In the genomic region with DNA sequence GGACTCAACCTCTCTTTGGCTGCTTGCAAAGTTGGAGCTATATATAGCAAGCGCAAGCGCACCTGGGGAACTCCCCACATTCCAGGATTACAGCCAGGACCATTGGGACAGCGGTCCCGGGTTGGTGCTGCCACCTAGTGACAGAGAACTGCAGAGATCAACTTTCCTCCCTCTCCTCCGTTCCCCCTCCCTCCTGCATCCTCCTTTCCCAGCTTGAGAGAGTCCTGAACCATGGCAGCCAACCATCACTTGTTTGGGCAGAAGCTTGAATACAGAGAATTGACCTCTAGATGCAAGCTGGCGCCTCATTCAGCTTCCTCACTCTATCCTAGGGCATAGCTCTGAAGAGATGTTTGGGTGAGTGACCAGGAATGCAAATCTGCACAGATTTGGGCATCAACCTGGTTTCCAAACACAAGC, we compare ENCODE assay signal across 8 cellular contexts. TPM values are rescaled to one million over a fixed set of nuclear protein-coding genes. Genes with fewer than 3 reads are reported as not detected.
DNase-seq lines count a peak whose midpoint lies in the region; ATAC-seq and TF ChIP-seq lines count a peak whose summit lies in the region.

No MANE protein-coding gene starts in this region.

- RAD21 ChIA-PET in HCT116 (lab: Charles Lee; ENCODE audit: low non-redundant PET in 1 of 2, low total read pairs in 2 of 2, uncharacterized antibody in 2 of 2, unreplicated experiment in 2 of 2), result interaction anchor here (0.6 to 1.7 kb wide), 5 partner anchors 17 to 407 kb away, joined by 3 to 6 read pairs (median 3); no protein-coding TSS in a partner anchor

- peak; percentile 70 for TF ChIP-seq CTCF in Calu3 (IDR thresholded peaks at IDR 0.05; ENCODE audit: unreplicated experiment)
- TF ChIP-seq CTCF in HCT116 (IDR thresholded peaks at IDR 0.05 in 2 of 3, conservative IDR thresholded peaks at IDR 0.05 in 1 of 3; ENCODE audit: borderline replicate concordance in 1 of 3, insufficient read depth in 1 of 3, low read depth in 2 of 3, low read length in 2 of 3), result peak; percentile 78 to 89 (median 89)
- TF ChIP-seq CTCF in endothelial cell (IDR thresholded peaks at IDR 0.05; ENCODE audit: unreplicated experiment), result peak; percentile 67
- peak; percentile 60 to 89 for TF ChIP-seq CTCF in suprapubic skin (IDR thresholded peaks at IDR 0.05)

- TF ChIP-seq EP300 in suprapubic skin (IDR thresholded peaks at IDR 0.05), result no peak

- peak overlapping the region; percentile 37 for H3K4me2 ChIP-seq in HCT116 (ENCODE audit: low read length)

- no peaks in the 10 kb centered on the region for H3K36me3 Mint-ChIP-seq in Calu3 (ENCODE audit: insufficient read depth, unreplicated experiment)
- peaks cover 9% of the 10 kb centered on the region for H3K36me3 Mint-ChIP-seq in activated CD4-positive, alpha-beta T cell treated with anti-CD3 and anti-CD28 coated beads, Interleukin-2, amount 10 ng/mL, durations not matched to agents 7 days and 5 days (ENCODE audit: low read depth)
- peaks cover 9% of the 10 kb centered on the region for H3K36me3 Mint-ChIP-seq in endothelial cell (ENCODE audit: low read depth, unreplicated experiment)

- H3K36me3 ChIP-seq in HCT116 (ENCODE audit: control insufficient read depth in 1 of 2, insufficient read depth in 2 of 2, low read length in 2 of 2) (no peaks in the 10 kb centered on the region), suprapubic skin (no peaks in the 10 kb centered on the region)

- TF ChIP-seq POLR2A in HCT116 (IDR thresholded peaks at IDR 0.05; ENCODE audit: borderline replicate concordance, extremely low read depth, insufficient read depth, insufficient read length) (no peak), suprapubic skin (IDR thresholded peaks at IDR 0.05) (no peak)

- TF ChIP-seq RAD21 in HCT116 (IDR thresholded peaks at IDR 0.05; ENCODE audit: low read depth), result peak; percentile 87

- H3K4me3 ChIP-seq in HCT116 (replicated peaks in 1 of 2; ENCODE audit: low read depth in 1 of 2, low read length in 2 of 2), result no peak overlapping the region
- no peak overlapping the region for H3K4me3 ChIP-seq in suprapubic skin

- no peak overlapping the region for H2AFZ ChIP-seq in HCT116 (ENCODE audit: low read depth, low read length, poor library complexity, severe bottlenecking)

- WGBS in suprapubic skin, result 0% methylated on average over 6 of the region's 6 CpGs

- peaks cover 8 to 14% of the 10 kb centered on the region in 2 experiments; a peak in 3 of 4 replicates for H3K4me1 ChIP-seq in HCT116 (ENCODE audit: control insufficient read depth in 1 of 2, insufficient read depth in 2 of 2, low read length in 2 of 2)
- H3K4me1 ChIP-seq in suprapubic skin, result peaks cover 17% of the 10 kb centered on the region

- DNase-seq in Calu3 (peak; percentile 89), HCT116 (ENCODE audit: low read depth, low spot score) (peak; percentile 63), NCI-H2227 (lab: John Stamatoyannopoulos, UW; ENCODE audit: unreplicated experiment) (peak; percentile 79), endothelial cell (ENCODE audit: low spot score) (peak; percentile 82), medulla oblongata (ENCODE audit: extremely low spot score) (peak; percentile 51), suprapubic skin (ENCODE audit: low spot score in 2 of 2) (peak in 1 of 2 donors; percentile 82)
- DNase-seq in activated CD4-positive, alpha-beta T cell treated with anti-CD3 and anti-CD28 coated beads, Interleukin-2, amount 10 ng/mL, durations not matched to agents 7 days and 5 days, result peak; percentile 45

- POLR2A ChIA-PET in HCT116 (lab: Charles Lee), result interaction anchor here (0.5 to 1.2 kb wide), 3 partner anchors 12 to 267 kb away, joined by 3 to 4 read pairs (median 4); no protein-coding TSS in a partner anchor
- POLR2A ChIA-PET in activated CD4-positive, alpha-beta T cell treated with anti-CD3 and anti-CD28 coated beads, Interleukin-2, amount 10 ng/mL, durations not matched to agents 7 days and 5 days (lab: Charles Lee), result interaction anchor here (0.9 to 1.2 kb wide), 3 partner anchors 9 to 39 kb away, joined by 3 to 4 read pairs (median 3); no protein-coding TSS in a partner anchor

- H3K4me3 Mint-ChIP-seq in Calu3 (ENCODE audit: low read depth, unreplicated experiment), result no peak overlapping the region
- H3K4me3 Mint-ChIP-seq in activated CD4-positive, alpha-beta T cell treated with anti-CD3 and anti-CD28 coated beads, Interleukin-2, amount 10 ng/mL, durations not matched to agents 7 days and 5 days, result peak overlapping the region; percentile 2
- no peak overlapping the region for H3K4me3 Mint-ChIP-seq in endothelial cell (ENCODE audit: unreplicated experiment)

- peaks cover 28% of the 10 kb centered on the region for H3K4me1 Mint-ChIP-seq in Calu3 (ENCODE audit: low read depth, unreplicated experiment)
- H3K4me1 Mint-ChIP-seq in activated CD4-positive, alpha-beta T cell treated with anti-CD3 and anti-CD28 coated beads, Interleukin-2, amount 10 ng/mL, durations not matched to agents 7 days and 5 days, result peaks cover 62% of the 10 kb centered on the region
- H3K4me1 Mint-ChIP-seq in endothelial cell (ENCODE audit: unreplicated experiment), result peaks cover 2% of the 10 kb centered on the region

- H4K20me1 ChIP-seq in HCT116 (ENCODE audit: insufficient read depth), result no peaks in the 10 kb centered on the region

- peaks cover 13% of the 10 kb centered on the region for H3K27me3 Mint-ChIP-seq in Calu3 (ENCODE audit: unreplicated experiment)
- H3K27me3 Mint-ChIP-seq in activated CD4-positive, alpha-beta T cell treated with anti-CD3 and anti-CD28 coated beads, Interleukin-2, amount 10 ng/mL, durations not matched to agents 7 days and 5 days, result no peaks in the 10 kb centered on the region
- peaks cover 6% of the 10 kb centered on the region for H3K27me3 Mint-ChIP-seq in endothelial cell (ENCODE audit: unreplicated experiment)

- no peaks in the 10 kb centered on the region; a peak in 1 of 4 replicates for H3K9me3 ChIP-seq in HCT116 (ENCODE audit: control insufficient read depth in 1 of 2, insufficient read depth in 1 of 2, low read depth in 1 of 2, low read length in 2 of 2)
- H3K9me3 ChIP-seq in suprapubic skin, result no peaks in the 10 kb centered on the region

- CTCF ChIA-PET in Calu3 (lab: Charles Lee), result interaction anchor here (0.5 to 1.9 kb wide), 22 partner anchors 13 to 1006 kb away, joined by 3 to 15 read pairs (median 4); no protein-coding TSS in a partner anchor
- CTCF ChIA-PET in HCT116 (lab: Charles Lee), result interaction anchor here (0.6 to 2.4 kb wide), 29 partner anchors 8 to 683 kb away, joined by 3 to 25 read pairs (median 5); a partner anchor contains a TSS
- CTCF ChIA-PET in activated CD4-positive, alpha-beta T cell treated with anti-CD3 and anti-CD28 coated beads, Interleukin-2, amount 10 ng/mL, durations not matched to agents 7 days and 5 days (lab: Charles Lee), result interaction anchor here (0.7 to 2.9 kb wide), 20 partner anchors 11 to 252 kb away, joined by 3 to 13 read pairs (median 4); a partner anchor contains a TSS

- intact Hi-C loops in Calu3 (cut with micrococcal nuclease; ENCODE audit: unreplicated experiment), result loop anchor here (1.0 to 10.0 kb wide), 4 partner anchors 43 to 426 kb away; no protein-coding TSS in a partner anchor
- intact Hi-C loops in HCT116 (cut with micrococcal nuclease), result loop anchor here (1.0 to 5.0 kb wide), 2 partner anchors 254 to 434 kb away; a partner anchor contains a TSS

- BruUV-seq in Calu3 (replicated peaks; lab: Mats Ljungman, UMichigan), result no TSS peak
- no TSS peak for BruUV-seq in HCT116 (replicated peaks; lab: Mats Ljungman, UMichigan)

- H3K9me2 ChIP-seq in HCT116 (ENCODE audit: insufficient read depth), result no peaks in the 10 kb centered on the region

- no peak overlapping the region for H3K9ac ChIP-seq in HCT116 (ENCODE audit: low read length)

- no peaks in the 10 kb centered on the region for H3K27me3 ChIP-seq in HCT116 (ENCODE audit: insufficient read depth, low read length)
- peaks cover 3% of the 10 kb centered on the region for H3K27me3 ChIP-seq in suprapubic skin

- ATAC-seq in HCT116 (peak; percentile 99), HG03139 (IDR thresholded peaks at IDR 0.05; ENCODE audit: unreplicated experiment) (no peak)

- H3K27ac ChIP-seq in HCT116 (ENCODE audit: low read depth, low read length) (no peak overlapping the region), suprapubic skin (no peak overlapping the region)

- no peaks in the 10 kb centered on the region for H3K9me3 Mint-ChIP-seq in Calu3 (ENCODE audit: low read depth, unreplicated experiment)
- peaks cover 7% of the 10 kb centered on the region for H3K9me3 Mint-ChIP-seq in activated CD4-positive, alpha-beta T cell treated with anti-CD3 and anti-CD28 coated beads, Interleukin-2, amount 10 ng/mL, durations not matched to agents 7 days and 5 days
- no peaks in the 10 kb centered on the region for H3K9me3 Mint-ChIP-seq in endothelial cell (ENCODE audit: unreplicated experiment)

- H3K79me2 ChIP-seq in HCT116 (ENCODE audit: insufficient read depth, low read length), result no peaks in the 10 kb centered on the region

- H3K27ac Mint-ChIP-seq in Calu3 (ENCODE audit: unreplicated experiment) (no peak overlapping the region), endothelial cell (ENCODE audit: unreplicated experiment) (peak overlapping the region; percentile 2)
- no peak overlapping the region for H3K27ac Mint-ChIP-seq in activated CD4-positive, alpha-beta T cell treated with anti-CD3 and anti-CD28 coated beads, Interleukin-2, amount 10 ng/mL, durations not matched to agents 7 days and 5 days

TF ChIP-seq in HCT116, 20 proteins besides CTCF, POLR2A, EP300 and RAD21:
- no peak for TF ChIP-seq EGR1 (IDR thresholded peaks at IDR 0.05; ENCODE audit: low read depth)
- TF ChIP-seq YY1 (IDR thresholded peaks at IDR 0.05; ENCODE audit: extremely low read depth, insufficient replicate concordance, low read depth, low read length), result peak; percentile 29
TF ChIP-seq in HCT116: peak in this region for 1.

RNA-seq across cellular contexts. Expression of a gene that starts 17.4 kb away (rescaled TPM):
- total RNA-seq in Calu3 (2022) (0.61 and 1.4 TPM in 2 replicates), HCT116 (2021; ENCODE audit: unreplicated experiment) (0.84 TPM), endothelial cell (ENCODE audit: unreplicated experiment) (50.6 TPM), suprapubic skin (10 to 100 TPM in 3 of 4 donors, 1 to 10 TPM in 1; 9.0 to 23.4 (median 17.4) TPM)
- 0.40 and 0.61 TPM in 2 replicates for polyA plus RNA-seq in HCT116 (2012)
- total RNA-seq in activated CD4-positive, alpha-beta T cell treated with anti-CD3 and anti-CD28 coated beads, Interleukin-2, amount 10 ng/mL, durations not matched to agents 7 days and 5 days, result 1 to 10 TPM; 1.1 to 6.2 TPM

RNA-seq across cellular contexts. Expression of a gene that starts 38.8 kb away (rescaled TPM):
- total RNA-seq in Calu3 (2022) (1.4 and 2.2 TPM in 2 replicates), HCT116 (2021; ENCODE audit: unreplicated experiment) (0.69 TPM), endothelial cell (ENCODE audit: unreplicated experiment) (not detected), suprapubic skin (1 to 10 TPM in 3 of 4 donors, not detected in 1; 1.1 to 4.2 (median 1.1) TPM)
- polyA plus RNA-seq in HCT116 (2012), result not detected in 2 replicates
- 10 to 100 TPM; 39.4 to 41.0 TPM for total RNA-seq in activated CD4-positive, alpha-beta T cell treated with anti-CD3 and anti-CD28 coated beads, Interleukin-2, amount 10 ng/mL, durations not matched to agents 7 days and 5 days

Comparison
In these comparisons a context has a peak if more than half of its experiments do, and no peak if none do; other contexts are left out.
1. RNA of a gene that starts 38.8 kb away (total RNA-seq): 39.4 to 41.0 TPM in activated CD4-positive, alpha-beta T cell treated with anti-CD3 and anti-CD28 coated beads, Interleukin-2, amount 10 ng/mL, durations not matched to agents 7 days and 5 days; 1.4 to 2.2 TPM in Calu3, 1.1 to 4.2 TPM in suprapubic skin, 0.69 TPM in HCT116 (single experiment) and not detected in endothelial cell (single experiment); every median in the first group is over 4 times any median in the second.
2. Peak in every context shown above with its lines, with median percentiles within 50 percentile points of each other: CTCF ChIP-seq.